In the genomic region with DNA sequence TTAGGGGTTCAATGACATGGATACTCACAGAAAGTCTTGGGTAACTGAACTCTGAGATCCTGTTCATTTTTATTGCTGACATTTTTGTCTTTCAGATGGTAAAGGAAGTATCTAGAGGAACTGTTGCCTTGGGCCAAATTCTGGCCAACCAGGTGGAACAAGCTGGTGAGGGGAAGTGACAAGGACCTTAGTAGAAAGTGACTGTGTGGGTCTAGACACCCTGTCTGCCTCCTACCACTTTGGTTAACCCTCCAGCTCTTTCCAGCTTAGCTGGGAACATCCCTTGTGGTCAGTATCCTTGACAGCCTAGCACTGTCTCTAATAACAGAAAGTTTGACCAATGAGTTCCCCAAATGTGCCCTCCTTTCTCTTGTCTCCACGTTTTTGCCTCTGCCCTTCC, we compare ENCODE assay signal across 20 cellular contexts. TPM values are rescaled to one million over a fixed set of nuclear protein-coding genes. Genes with fewer than 3 reads are reported as not detected.
DNase-seq lines count a peak whose midpoint lies in the region; ATAC-seq, FAIRE-seq and TF ChIP-seq lines count a peak whose summit lies in the region.
"Had no signal": no experiment of that assay in that cellular context is flagged by ENCODE, and none has a peak within 500 bp of the region (broad histone marks: within the 10 kb centered on the region; RNA-seq: fewer than 3 reads in every experiment).

No MANE protein-coding gene starts in this region.

- no peak overlapping the region for H3K27ac ChIP-seq in K562 (ENCODE audit: extremely low read depth, low read depth, low read length)
- H3K27ac ChIP-seq in spleen: peak overlapping the region in 6 of 8 donors; percentile 20 to 77 (median 52)
- H3K27ac ChIP-seq: 22Rv1, epithelial cell of prostate had no signal

- WGBS in K562 (ENCODE audit: insufficient coverage, low coverage, missing lambda C conversion rate): 12% methylated on average over 1 of the region's 1 CpG
- 23 to 64% (median 35%) methylated on average over 1 of the region's 1 CpG for WGBS in spleen, 5 donors

- TF ChIP-seq RAD21 in K562 (CRISPR knock-in tag; conservative IDR thresholded peaks at IDR 0.05 in 1 of 2, IDR thresholded peaks at IDR 0.05 in 1 of 2): no peak

- BruUV-seq in K562 (replicated peaks; lab: Mats Ljungman, UMichigan): no TSS peak

- H3K27me3 ChIP-seq in K562 (ENCODE audit: control insufficient read depth in 2 of 2, insufficient read depth in 2 of 2, low read length in 2 of 2) (no peaks in the 10 kb centered on the region), spleen (replicated peaks in 1 of 7) (peaks cover 0 to 6% (median 0%) of the 10 kb centered on the region in 7 donors)

- in situ Hi-C loops in K562 (cut with MboI): no loop called here

- POLR2A ChIA-PET in K562 (lab: Yijun Ruan, JAX): interaction anchor here (1.4 kb wide), 1 partner anchor 34 kb away, joined by 5 read pairs; no protein-coding TSS in a partner anchor

- FAIRE-seq in K562 (lab: Jason Lieb, UNC): no peak

- DNase-seq in SKM-1 treated with dmso at 0.1 percent for 144 hours (lab: John Stamatoyannopoulos, UW; ENCODE audit: unreplicated experiment) (peak; percentile 29), SKM-1 (lab: John Stamatoyannopoulos, UW; ENCODE audit: unreplicated experiment) (no peak), NOMO-1 treated with dmso at 0.1 percent for 144 hours (lab: John Stamatoyannopoulos, UW; ENCODE audit: unreplicated experiment) (peak; percentile 52), K562 (ENCODE audit: extremely low read depth in 1 of 4, low spot score in 3 of 4) (no peak), spleen (peak; percentile 89), superior temporal gyrus (ENCODE audit: extremely low spot score) (no peak), erythroblast (lab: John Stamatoyannopoulos, UW) (no peak)
- DNase-seq: activated CD4-positive, alpha-beta memory T cell treated with anti-CD3 and anti-CD28 coated beads for 36 hours; CD8-positive, alpha-beta T cell; glutamatergic neuron; immature natural killer cell; midbrain; NCI-H2029 treated with DMSO at 0.1 percent for 48 hours; NCI-H69; occipital lobe; SHP77 treated with DMSO at 0.1 percent for 48 hours; T1000 had no signal

- no peaks in the 10 kb centered on the region; the same call in 2 of the 3 replicates for H3K79me2 ChIP-seq in K562 (ENCODE audit: control insufficient read depth, insufficient read depth, low read length)

- H3K4me1 ChIP-seq in K562 (replicated peaks in 1 of 2; ENCODE audit: control insufficient read depth in 2 of 2, insufficient read depth in 2 of 2, low read length in 2 of 2): peaks cover 10 to 34% of the 10 kb centered on the region in 2 experiments
- peaks cover 0 to 53% (median 31%) of the 10 kb centered on the region in 6 donors for H3K4me1 ChIP-seq in spleen

- no peak for TF ChIP-seq EP300 in K562 (IDR thresholded peaks at IDR 0.05; ENCODE audit: low read length)

- ATAC-seq in K562 (no peak; the same call in 2 of the 3 replicates), HG03139 (IDR thresholded peaks at IDR 0.05; ENCODE audit: unreplicated experiment) (no peak)
- ATAC-seq: CD8-positive, alpha-beta T cell had no signal

- peak overlapping the region; percentile 91 for H2AFZ ChIP-seq in K562 (ENCODE audit: low read depth, low read length)

- H3K9ac ChIP-seq in K562 (ENCODE audit: insufficient read depth in 1 of 2, low read depth in 2 of 2, low read length in 2 of 2): peak overlapping the region; percentile 24 to 38; a peak in 2 of 4 replicates

- no peaks in the 10 kb centered on the region for H4K20me1 ChIP-seq in K562 (replicated peaks; ENCODE audit: control insufficient read depth, insufficient read depth, low read length)

- no peaks in the 10 kb centered on the region for H3K9me1 ChIP-seq in K562 (ENCODE audit: control insufficient read depth, insufficient read depth, low read length)

- no peak overlapping the region; the same call in 1 of the 2 replicates for H3K4me2 ChIP-seq in K562 (ENCODE audit: insufficient read depth, low read length)

- TF ChIP-seq CTCF in K562 (IDR thresholded peaks at IDR 0.05 in 2 of 3, conservative IDR thresholded peaks at IDR 0.05 in 1 of 3; ENCODE audit: insufficient read depth in 2 of 3, low read depth in 1 of 3, low read length in 3 of 3) (no peak), spleen (IDR thresholded peaks at IDR 0.05 in 8 of 11, conservative IDR thresholded peaks at IDR 0.05 in 3 of 11) (no peak)

- intact Hi-C loops in K562 (cut with micrococcal nuclease) (no loop called here), spleen (cut with DNase I; ENCODE audit: low total_unique reads) (loop anchor here (10.0 kb wide), 1 partner anchor 698 kb away; no protein-coding TSS in a partner anchor)

- H3K4me3 ChIP-seq in K562 (no peak overlapping the region), spleen (no peak overlapping the region)

- TF ChIP-seq POLR2A in K562 (conservative IDR thresholded peaks at IDR 0.05) (no peak), spleen (IDR thresholded peaks at IDR 0.05) (no peak), erythroblast (IDR thresholded peaks at IDR 0.05; ENCODE audit: low read length) (no peak)

- no peaks in the 10 kb centered on the region for H3K9me3 ChIP-seq in K562 (replicated peaks; ENCODE audit: control insufficient read depth, insufficient read depth, low read depth, low read length)
- no peaks in the 10 kb centered on the region for H3K9me3 ChIP-seq in spleen

- H3K36me3 ChIP-seq in K562 (ENCODE audit: control insufficient read depth, insufficient read depth, low read length): no peaks in the 10 kb centered on the region
- no peaks in the 10 kb centered on the region for H3K36me3 ChIP-seq in spleen

- CTCF ChIA-PET in K562 (lab: Yijun Ruan, JAX; ENCODE audit: low intra/inter-chr PET ratio): no interaction called here

TF ChIP-seq in K562, 482 proteins besides CTCF, POLR2A, EP300 and RAD21:
- TF ChIP-seq ZFP36 (IDR thresholded peaks at IDR 0.05; ENCODE audit: low read depth, low read length, partially characterized antibody) (peak; percentile 44), ZBTB5 (IDR thresholded peaks at IDR 0.05) (no peak)
TF ChIP-seq in K562: peak in this region for 1.

RNA-seq across cellular contexts. Expression of gene PRKCB, which starts 28.8 kb away (rescaled TPM):
- total RNA-seq in K562 (2011; cell fraction: chromatin; rRNA removed; ENCODE audit: low replicate concordance): 589 and 727 TPM in 2 replicates
- total RNA-seq in K562 (2011; cell fraction: nucleolus; rRNA removed): 260 and 276 TPM in 2 replicates
- 490 and 887 TPM in 2 replicates for total RNA-seq in K562 (2011; cell fraction: nucleoplasm; rRNA removed)
- total RNA-seq in K562 (2014; rRNA removed) (111 and 151 TPM in 2 replicates), K562 (2014; rRNA removed; fragmentation: Illumina TruSeq; extraction: Trizol) (184 and 197 TPM in 2 replicates), K562 (2015; rRNA removed; fragmentation: Illumina TruSeq; extraction: Trizol) (140 and 148 TPM in 2 replicates), K562 (2021) (199 and 214 TPM in 2 replicates), spleen (100 to 1,000 TPM; 169 to 284 (median 189) TPM)
- polyA plus RNA-seq in K562 (2011; rRNA removed) (157 and 276 TPM in 2 replicates), K562 (2014; fragmentation: Illumina TruSeq; extraction: Trizol) (161 and 185 TPM in 2 replicates), K562 (2014; fragmentation: Nextera tagmentation; extraction: Ambion mirVana) (10 to 100 TPM; 49.9 to 64.3 TPM), K562 (2014; rRNA removed) (102 and 116 TPM in 2 replicates), spleen (10 to 100 TPM; 33.8 to 53.5 (median 39.3) TPM)
- 122 and 401 TPM in 2 replicates for polyA plus RNA-seq in K562 (2011; cell fraction: cytosol; rRNA removed)
- polyA plus RNA-seq in K562 (2011; cell fraction: nucleus; rRNA removed): 204 and 318 TPM in 2 replicates
- polyA plus RNA-seq in K562 (2012): 162 and 213 TPM in 2 replicates
- polyA minus RNA-seq in K562 (2011; rRNA and poly(A)+ RNA removed): 397 and 705 TPM in 2 replicates
- polyA minus RNA-seq in K562 (2011; cell fraction: cytosol; rRNA and poly(A)+ RNA removed): 224 and 329 TPM in 2 replicates
- 155 and 218 TPM in 2 replicates for polyA minus RNA-seq in K562 (2011; cell fraction: nucleus; rRNA and poly(A)+ RNA removed)

RNA-seq across cellular contexts. Expression of gene CHP2, which starts 52.2 kb away (rescaled TPM):
- 0.39 and 0.46 TPM in 2 replicates for total RNA-seq in K562 (2011; cell fraction: chromatin; rRNA removed; ENCODE audit: low replicate concordance)
- 0.33 and 0.39 TPM in 2 replicates for total RNA-seq in K562 (2011; cell fraction: nucleolus; rRNA removed)
- total RNA-seq in K562 (2011; cell fraction: nucleoplasm; rRNA removed): 0.51 and 0.84 TPM in 2 replicates
- 0.50 and 1.1 TPM in 2 replicates for total RNA-seq in K562 (2014; rRNA removed)
- total RNA-seq in K562 (2014; rRNA removed; fragmentation: Illumina TruSeq; extraction: Trizol): 0.80 and 0.83 TPM in 2 replicates
- total RNA-seq in K562 (2015; rRNA removed; fragmentation: Illumina TruSeq; extraction: Trizol): 0.76 and 0.87 TPM in 2 replicates
- total RNA-seq in K562 (2021): 0.95 and 1.1 TPM in 2 replicates
- polyA plus RNA-seq in K562 (2011; rRNA removed): 0.43 and 0.85 TPM in 2 replicates
- polyA plus RNA-seq in K562 (2011; cell fraction: cytosol; rRNA removed): 0.38 and 0.52 TPM in 2 replicates
- polyA plus RNA-seq in K562 (2011; cell fraction: nucleus; rRNA removed): 0.24 and 1.1 TPM in 2 replicates
- polyA plus RNA-seq in K562 (2012): 1.2 and 1.9 TPM in 2 replicates
- 0.78 and 1.1 TPM in 2 replicates for polyA plus RNA-seq in K562 (2014; fragmentation: Illumina TruSeq; extraction: Trizol)
- polyA plus RNA-seq in K562 (2014; fragmentation: Nextera tagmentation; extraction: Ambion mirVana): under 1 TPM; 0.23 to 0.45 TPM
- 1.1 and 1.2 TPM in 2 replicates for polyA plus RNA-seq in K562 (2014; rRNA removed)
- 0.21 and 0.67 TPM in 2 replicates for polyA minus RNA-seq in K562 (2011; rRNA and poly(A)+ RNA removed)
- 0.57 TPM in 1 of 2 replicates, not detected in the other for polyA minus RNA-seq in K562 (2011; cell fraction: cytosol; rRNA and poly(A)+ RNA removed)
- 0.22 and 0.40 TPM in 2 replicates for polyA minus RNA-seq in K562 (2011; cell fraction: nucleus; rRNA and poly(A)+ RNA removed)
- total RNA-seq in spleen: not detected
- polyA plus RNA-seq in spleen: under 1 TPM in 1 of 3 donors, not detected in 2; 0.06 TPM
- total RNA-seq: activated CD4-positive, alpha-beta memory T cell treated with anti-CD3 and anti-CD28 coated beads for 36 hours; CD8-positive, alpha-beta T cell had no signal
- polyA plus RNA-seq: immature natural killer cell had no signal

Comparison
In these comparisons a context has a peak if more than half of its experiments do, and no peak if none do; other contexts are left out.
1. DNase-seq: peak in SKM-1 treated with dmso at 0.1 percent for 144 hours (single experiment), NOMO-1 treated with dmso at 0.1 percent for 144 hours (single experiment) and spleen (single experiment); none in SKM-1 (single experiment), K562 (0 of 4), superior temporal gyrus (single experiment) and erythroblast (0 of 2).